8 cellular contexts compared by ENCODE assay signal in the genomic region with DNA sequence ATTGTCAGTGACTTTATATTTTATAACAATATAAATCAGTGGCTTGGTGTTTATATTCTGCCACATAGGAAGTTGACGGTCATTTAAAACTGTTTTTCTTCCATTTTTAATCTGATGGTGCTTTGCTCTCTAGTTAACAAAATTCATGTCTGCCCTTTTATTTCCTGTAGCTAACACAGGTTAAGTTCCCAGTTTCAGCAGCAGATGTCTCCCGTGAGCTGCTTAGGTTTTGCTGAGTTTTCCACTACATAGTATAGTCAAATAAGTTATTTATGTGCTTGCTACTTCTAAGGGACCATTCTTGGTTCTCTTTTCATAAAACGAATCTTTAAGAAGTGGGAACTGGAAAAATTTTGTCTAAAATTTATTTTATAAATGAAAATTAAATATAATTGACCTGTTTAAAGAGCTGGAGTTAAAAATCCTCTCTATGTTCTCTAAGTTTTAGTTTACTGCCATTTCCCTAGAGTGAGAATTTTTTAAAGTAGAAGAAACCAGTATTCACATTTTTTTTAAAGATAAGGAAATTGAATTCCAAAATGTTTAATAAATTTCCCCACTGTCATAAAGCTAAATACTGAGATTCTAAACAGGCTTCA. TPM values are rescaled to one million over a fixed set of nuclear protein-coding genes. Genes with fewer than 3 reads are reported as not detected.
A peak's percentile ranks its signal among the peaks of the same experiment; 100 is the strongest.
DNase-seq lines count a peak whose midpoint lies in the region; ATAC-seq lines count a peak whose summit lies in the region.

No MANE protein-coding gene starts in this region.

- CTCF ChIA-PET in activated naive CD4-positive, alpha-beta T cell treated with anti-CD3 and anti-CD28 coated beads, Interleukin-2, amount 10 ng/mL, durations not matched to agents 7 days and 5 days (lab: Charles Lee): interaction anchor here (0.7 to 2.9 kb wide), 17 partner anchors 9 to 347 kb away, joined by 3 to 14 read pairs (median 5); a partner anchor contains a TSS

- intact Hi-C loops in posterior cingulate gyrus (cut with DNase I): loop anchor here (1.0 to 10.0 kb wide), 5 partner anchors 91 to 348 kb away; a partner anchor contains a TSS

- no peaks in the 10 kb centered on the region for H3K27me3 Mint-ChIP-seq in activated naive CD4-positive, alpha-beta T cell treated with anti-CD3 and anti-CD28 coated beads, Interleukin-2, amount 10 ng/mL, durations not matched to agents 7 days and 5 days

- no peaks in the 10 kb centered on the region for H3K4me1 Mint-ChIP-seq in activated naive CD4-positive, alpha-beta T cell treated with anti-CD3 and anti-CD28 coated beads, Interleukin-2, amount 10 ng/mL, durations not matched to agents 7 days and 5 days

- ATAC-seq in GM18858 (IDR thresholded peaks at IDR 0.05; ENCODE audit: unreplicated experiment) (peak; percentile 74), HG03442 (IDR thresholded peaks at IDR 0.05; ENCODE audit: unreplicated experiment) (peak; percentile 76), HG02588 (IDR thresholded peaks at IDR 0.05; ENCODE audit: unreplicated experiment) (no peak)

- peaks cover 28% of the 10 kb centered on the region for H3K36me3 Mint-ChIP-seq in activated naive CD4-positive, alpha-beta T cell treated with anti-CD3 and anti-CD28 coated beads, Interleukin-2, amount 10 ng/mL, durations not matched to agents 7 days and 5 days

- peaks cover 12% of the 10 kb centered on the region for H3K9me3 Mint-ChIP-seq in activated naive CD4-positive, alpha-beta T cell treated with anti-CD3 and anti-CD28 coated beads, Interleukin-2, amount 10 ng/mL, durations not matched to agents 7 days and 5 days

- H3K4me3 Mint-ChIP-seq in activated naive CD4-positive, alpha-beta T cell treated with anti-CD3 and anti-CD28 coated beads, Interleukin-2, amount 10 ng/mL, durations not matched to agents 7 days and 5 days: no peak overlapping the region

- H3K27ac Mint-ChIP-seq in activated naive CD4-positive, alpha-beta T cell treated with anti-CD3 and anti-CD28 coated beads, Interleukin-2, amount 10 ng/mL, durations not matched to agents 7 days and 5 days: no peak overlapping the region

- DNase-seq in Ammon's horn (ENCODE audit: low spot score): peak; percentile 74
- DNase-seq in RKO (ENCODE audit: low spot score): peak; percentile 75
- DNase-seq in activated naive CD4-positive, alpha-beta T cell treated with anti-CD3 and anti-CD28 coated beads, Interleukin-2, amount 10 ng/mL, durations not matched to agents 7 days and 5 days: peak; percentile 73
- peak; percentile 45 for DNase-seq in glomerular endothelial cell (ENCODE audit: extremely low read depth, low read depth, low spot score)
- DNase-seq in posterior cingulate gyrus: peak in 8 of 10 donors; percentile 16 to 92 (median 67)

RNA-seq across cellular contexts. Expression of a gene that starts 20.6 kb away (rescaled TPM):
- 0.19 and 1.2 TPM in 2 replicates for total RNA-seq in glomerular endothelial cell

RNA-seq across cellular contexts. Expression of a gene that starts 47.5 kb away (rescaled TPM):
- total RNA-seq in glomerular endothelial cell: 98.1 and 104 TPM in 2 replicates
